ENCODE assay signal across 24 cellular contexts in the genomic region with DNA sequence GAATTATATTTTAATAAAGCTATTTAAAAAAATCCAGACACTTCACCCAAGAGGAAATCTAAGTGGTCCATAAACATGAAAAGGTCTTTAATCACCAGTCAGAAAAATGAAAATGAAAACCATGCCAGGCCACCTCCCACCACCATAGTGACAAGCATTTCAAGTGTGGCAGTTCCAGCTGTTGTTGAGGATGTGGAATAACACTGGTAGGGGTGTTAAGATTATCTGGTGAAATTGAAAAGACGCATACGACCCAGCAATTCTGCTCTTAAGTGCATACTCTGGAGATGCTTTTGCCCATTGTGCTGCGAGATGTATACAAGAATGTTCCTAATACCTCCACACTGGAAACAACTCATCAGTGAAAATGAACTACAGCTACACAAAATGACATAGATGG.
"Had no signal": no experiment of that assay in that cellular context is flagged by ENCODE, and none has a peak within 500 bp of the region (broad histone marks: within the 10 kb centered on the region; RNA-seq: fewer than 3 reads in every experiment).

No MANE protein-coding gene starts in this region.

- H3K4me3 ChIP-seq: cardiac muscle cell, MG63 had no signal

- H3K36me3 ChIP-seq: brain microvascular endothelial cell had no signal

- H3K27ac Mint-ChIP-seq: activated CD4-positive, alpha-beta memory T cell treated with anti-CD3 and anti-CD28 coated beads for 36 hours; activated CD4-positive, alpha-beta T cell treated with anti-CD3 and anti-CD28 coated beads, Interleukin-2, amount 10 ng/mL, durations not matched to agents 7 days and 5 days; activated naive CD4-positive, alpha-beta T cell treated with anti-CD3 and anti-CD28 coated beads, Interleukin-2, amount 10 ng/mL, durations not matched to agents 7 days and 5 days; activated naive CD8-positive, alpha-beta T cell treated with anti-CD3 and anti-CD28 coated beads for 36 hours; T-helper 1 cell treated with Interleukin-12 subunit alpha and Interleukin-12 subunit beta and Interleukin-4 antibody, amounts not matched to agents 30 μg/mL and 1 μg/mL, for 36 hours had no signal

- ATAC-seq: activated T-cell treated with anti-CD3 and anti-CD28 coated beads, Interleukin-2, amount 50 U/mL, for 4 hours had no signal

- H3K4me3 Mint-ChIP-seq: activated CD4-positive, alpha-beta memory T cell treated with anti-CD3 and anti-CD28 coated beads for 36 hours; activated CD4-positive, alpha-beta T cell treated with anti-CD3 and anti-CD28 coated beads, Interleukin-2, amount 10 ng/mL, durations not matched to agents 7 days and 5 days; activated naive CD4-positive, alpha-beta T cell treated with anti-CD3 and anti-CD28 coated beads, Interleukin-2, amount 10 ng/mL, durations not matched to agents 7 days and 5 days; activated naive CD8-positive, alpha-beta T cell treated with anti-CD3 and anti-CD28 coated beads for 36 hours; activated T-cell treated with anti-CD3 and anti-CD28 coated beads, Interleukin-2, amount 50 U/mL, for 4 hours; T-helper 1 cell treated with Interleukin-12 subunit alpha and Interleukin-12 subunit beta and Interleukin-4 antibody, amounts not matched to agents 30 μg/mL and 1 μg/mL, for 36 hours had no signal

- H3K9me3 ChIP-seq: MG63 had no signal

- H3K27me3 Mint-ChIP-seq: activated CD4-positive, alpha-beta memory T cell treated with anti-CD3 and anti-CD28 coated beads for 36 hours; activated CD4-positive, alpha-beta T cell treated with anti-CD3 and anti-CD28 coated beads, Interleukin-2, amount 10 ng/mL, durations not matched to agents 7 days and 5 days; activated naive CD4-positive, alpha-beta T cell treated with anti-CD3 and anti-CD28 coated beads, Interleukin-2, amount 10 ng/mL, durations not matched to agents 7 days and 5 days; activated naive CD8-positive, alpha-beta T cell treated with anti-CD3 and anti-CD28 coated beads for 36 hours had no signal

- H3K9me3 Mint-ChIP-seq: activated CD4-positive, alpha-beta memory T cell treated with anti-CD3 and anti-CD28 coated beads for 36 hours; activated CD4-positive, alpha-beta T cell treated with anti-CD3 and anti-CD28 coated beads, Interleukin-2, amount 10 ng/mL, durations not matched to agents 7 days and 5 days; activated naive CD4-positive, alpha-beta T cell treated with anti-CD3 and anti-CD28 coated beads, Interleukin-2, amount 10 ng/mL, durations not matched to agents 7 days and 5 days; activated naive CD8-positive, alpha-beta T cell treated with anti-CD3 and anti-CD28 coated beads for 36 hours; activated T-cell treated with anti-CD3 and anti-CD28 coated beads, Interleukin-2, amount 50 U/mL, for 4 hours; T-helper 1 cell treated with Interleukin-12 subunit alpha and Interleukin-12 subunit beta and Interleukin-4 antibody, amounts not matched to agents 30 μg/mL and 1 μg/mL, for 36 hours had no signal

- H3K27me3 ChIP-seq: brain microvascular endothelial cell, cardiac muscle cell, MG63 had no signal

- H3K27ac ChIP-seq: brain microvascular endothelial cell, cardiac muscle cell, KMS-11 had no signal

- DNase-seq: activated CD4-positive, alpha-beta memory T cell treated with anti-CD3 and anti-CD28 coated beads for 36 hours; activated CD4-positive, alpha-beta T cell treated with anti-CD3 and anti-CD28 coated beads, Interleukin-2, amount 10 ng/mL, durations not matched to agents 7 days and 5 days; activated CD4-positive, CD25-positive, alpha-beta regulatory T cell; activated CD8-positive, alpha-beta memory T cell treated with anti-CD3 and anti-CD28 coated beads for 24 hours; activated gamma-delta T cell treated with Interleukin-2 at 50 U/mL for 16 hours; activated naive CD4-positive, alpha-beta T cell treated with anti-CD3 and anti-CD28 coated beads, Interleukin-2, amount 10 ng/mL, durations not matched to agents 7 days and 5 days; activated naive CD8-positive, alpha-beta T cell treated with anti-CD3 and anti-CD28 coated beads for 36 hours; activated T-cell treated with anti-CD3 and anti-CD28 coated beads, Interleukin-2, amount 50 U/mL, for 4 hours; brain microvascular endothelial cell; MG63; MV-4-11; NCI-H1105; NCI-H1436; NCI-H1694 treated with DMSO at 0.1 percent for 48 hours; NCI-H2029 treated with DMSO at 0.1 percent for 48 hours; NCI-H345; NCI-H510A treated with DMSO at 0.1 percent for 48 hours; NK-92 treated with Interleukin-12 subunit alpha and Interleukin-12 subunit beta, amount 100 ng/mL, for 24 hours; OCI-M1; SHP77 treated with DMSO at 0.1 percent for 48 hours; T-helper 9 cell had no signal
